Comparison of ENCODE assay signal across 10 cellular contexts in the genomic region with DNA sequence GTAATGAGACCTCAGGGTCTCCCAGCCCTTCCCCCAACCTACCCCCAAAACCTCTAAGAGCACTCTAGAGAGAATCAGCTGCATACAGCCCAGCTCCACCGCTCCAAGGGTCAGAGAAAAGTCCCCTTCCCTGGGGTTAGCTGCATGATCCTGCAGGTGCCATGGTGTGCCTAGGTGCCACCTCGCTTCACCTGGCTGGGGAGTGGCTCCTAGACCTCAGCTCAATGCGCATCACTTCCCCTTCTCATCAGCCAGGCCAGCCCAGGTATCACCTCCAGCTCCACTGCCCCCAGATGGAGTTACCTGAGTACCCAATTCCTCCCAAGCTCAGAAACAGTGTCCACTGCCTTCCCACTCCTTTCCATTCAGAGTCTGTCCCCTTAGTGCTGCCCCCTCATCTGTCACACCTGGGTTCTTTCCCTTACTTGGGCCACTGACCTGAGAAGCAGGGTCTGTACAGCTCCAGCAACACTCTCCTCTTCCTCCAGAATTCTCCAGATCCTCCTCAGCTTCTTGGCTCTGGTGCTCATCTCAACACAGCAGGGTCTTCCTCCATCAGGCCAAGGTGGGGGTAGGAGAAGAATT. TPM values are rescaled to one million over a fixed set of nuclear protein-coding genes. Genes with fewer than 3 reads are reported as not detected.
DNase-seq lines count a peak whose midpoint lies in the region; ATAC-seq and TF ChIP-seq lines count a peak whose summit lies in the region.
"Had no signal": no experiment of that assay in that cellular context is flagged by ENCODE, and none has a peak within 500 bp of the region (broad histone marks: within the 10 kb centered on the region; RNA-seq: fewer than 3 reads in every experiment).

No MANE protein-coding gene starts in this region.

- peak overlapping the region; percentile 99 for H3K27ac ChIP-seq in layer of hippocampus (ENCODE audit: low read depth, low read length)
- peak overlapping the region; percentile 99 for H3K27ac ChIP-seq in substantia nigra (ENCODE audit: low read depth, low read length, poor library complexity, severe bottlenecking)
- H3K27ac ChIP-seq: brain microvascular endothelial cell had no signal

- intact Hi-C loops in activated CD4-positive, alpha-beta memory T cell treated with anti-CD3 and anti-CD28 coated beads for 36 hours (cut with micrococcal nuclease) = loop anchor here (1.0 kb wide), 4 partner anchors 22 to 70 kb away; a partner anchor contains a TSS
- intact Hi-C loops in activated CD8-positive, alpha-beta T cell treated with anti-CD3 and anti-CD28 coated beads for 36 hours (cut with micrococcal nuclease) = loop anchor here (1.0 kb wide), 1 partner anchor 67 kb away; no protein-coding TSS in a partner anchor

- no peaks in the 10 kb centered on the region for H3K27me3 Mint-ChIP-seq in activated CD4-positive, alpha-beta memory T cell treated with anti-CD3 and anti-CD28 coated beads, Interleukin-2, amount 10 ng/mL, durations not matched to agents 7 days and 5 days
- no peaks in the 10 kb centered on the region for H3K27me3 Mint-ChIP-seq in activated CD4-positive, alpha-beta memory T cell treated with anti-CD3 and anti-CD28 coated beads for 36 hours
- no peaks in the 10 kb centered on the region for H3K27me3 Mint-ChIP-seq in activated CD8-positive, alpha-beta T cell treated with anti-CD3 and anti-CD28 coated beads for 36 hours

- H3K4me3 Mint-ChIP-seq in activated CD4-positive, alpha-beta memory T cell treated with anti-CD3 and anti-CD28 coated beads, Interleukin-2, amount 10 ng/mL, durations not matched to agents 7 days and 5 days = no peak overlapping the region
- H3K4me3 Mint-ChIP-seq in activated CD4-positive, alpha-beta memory T cell treated with anti-CD3 and anti-CD28 coated beads for 36 hours = no peak overlapping the region
- no peak overlapping the region for H3K4me3 Mint-ChIP-seq in activated CD8-positive, alpha-beta T cell treated with anti-CD3 and anti-CD28 coated beads for 36 hours

- no peak for ATAC-seq in activated CD8-positive, alpha-beta T cell treated with anti-CD3 and anti-CD28 coated beads for 36 hours
- ATAC-seq in HG03175 (IDR thresholded peaks at IDR 0.05; ENCODE audit: unreplicated experiment) = no peak

- no peak for DNase-seq in activated CD4-positive, alpha-beta memory T cell treated with anti-CD3 and anti-CD28 coated beads, Interleukin-2, amount 10 ng/mL, durations not matched to agents 7 days and 5 days
- DNase-seq in activated CD4-positive, alpha-beta memory T cell treated with anti-CD3 and anti-CD28 coated beads for 36 hours = no peak
- DNase-seq in activated CD8-positive, alpha-beta T cell treated with anti-CD3 and anti-CD28 coated beads for 36 hours = no peak
- DNase-seq in substantia nigra (lab: John Stamatoyannopoulos, UW) (no peak), hypothalamus (lab: John Stamatoyannopoulos, UW) (no peak), NCI-H82 (lab: John Stamatoyannopoulos, UW) (no peak)
- DNase-seq: brain microvascular endothelial cell, NCI-H446 had no signal

- H3K36me3 Mint-ChIP-seq in activated CD4-positive, alpha-beta memory T cell treated with anti-CD3 and anti-CD28 coated beads, Interleukin-2, amount 10 ng/mL, durations not matched to agents 7 days and 5 days (ENCODE audit: low read depth) = no peaks in the 10 kb centered on the region
- H3K36me3 Mint-ChIP-seq in activated CD4-positive, alpha-beta memory T cell treated with anti-CD3 and anti-CD28 coated beads for 36 hours = no peaks in the 10 kb centered on the region
- H3K36me3 Mint-ChIP-seq in activated CD8-positive, alpha-beta T cell treated with anti-CD3 and anti-CD28 coated beads for 36 hours (ENCODE audit: low read depth) = no peaks in the 10 kb centered on the region

- H3K27me3 ChIP-seq in layer of hippocampus (ENCODE audit: control insufficient read depth, insufficient read depth, low read length) = no peaks in the 10 kb centered on the region
- H3K27me3 ChIP-seq: brain microvascular endothelial cell had no signal

- CTCF ChIA-PET in activated CD4-positive, alpha-beta memory T cell treated with anti-CD3 and anti-CD28 coated beads, Interleukin-2, amount 10 ng/mL, durations not matched to agents 7 days and 5 days (lab: Charles Lee) = interaction anchor here (0.6 to 4.3 kb wide), 15 partner anchors 19 to 385 kb away, joined by 3 to 70 read pairs (median 3); a partner anchor contains a TSS
- CTCF ChIA-PET in activated CD4-positive, alpha-beta memory T cell treated with anti-CD3 and anti-CD28 coated beads for 36 hours (lab: Charles Lee) = interaction anchor here (0.7 to 4.3 kb wide), 29 partner anchors 9 to 648 kb away, joined by 3 to 129 read pairs (median 4); a partner anchor contains a TSS
- CTCF ChIA-PET in activated CD8-positive, alpha-beta T cell treated with anti-CD3 and anti-CD28 coated beads for 36 hours (lab: Charles Lee) = interaction anchor here (0.8 to 4.0 kb wide), 17 partner anchors 9 to 386 kb away, joined by 3 to 99 read pairs (median 6); a partner anchor contains a TSS

- TF ChIP-seq CTCF in activated CD8-positive, alpha-beta T cell treated with anti-CD3 and anti-CD28 coated beads for 36 hours (IDR thresholded peaks at IDR 0.05) = no peak

- no peaks in the 10 kb centered on the region for H3K9me3 Mint-ChIP-seq in activated CD4-positive, alpha-beta memory T cell treated with anti-CD3 and anti-CD28 coated beads, Interleukin-2, amount 10 ng/mL, durations not matched to agents 7 days and 5 days
- no peaks in the 10 kb centered on the region for H3K9me3 Mint-ChIP-seq in activated CD4-positive, alpha-beta memory T cell treated with anti-CD3 and anti-CD28 coated beads for 36 hours
- no peaks in the 10 kb centered on the region for H3K9me3 Mint-ChIP-seq in activated CD8-positive, alpha-beta T cell treated with anti-CD3 and anti-CD28 coated beads for 36 hours

- H3K4me1 Mint-ChIP-seq in activated CD4-positive, alpha-beta memory T cell treated with anti-CD3 and anti-CD28 coated beads, Interleukin-2, amount 10 ng/mL, durations not matched to agents 7 days and 5 days = peaks cover 29% of the 10 kb centered on the region
- H3K4me1 Mint-ChIP-seq in activated CD4-positive, alpha-beta memory T cell treated with anti-CD3 and anti-CD28 coated beads for 36 hours (ENCODE audit: low read depth) = peaks cover 27% of the 10 kb centered on the region
- H3K4me1 Mint-ChIP-seq in activated CD8-positive, alpha-beta T cell treated with anti-CD3 and anti-CD28 coated beads for 36 hours (ENCODE audit: low read depth) = peaks cover 26% of the 10 kb centered on the region

- POLR2A ChIA-PET in activated CD4-positive, alpha-beta memory T cell treated with anti-CD3 and anti-CD28 coated beads, Interleukin-2, amount 10 ng/mL, durations not matched to agents 7 days and 5 days (lab: Charles Lee) = interaction anchor here (1.0 to 3.9 kb wide), 6 partner anchors 10 to 350 kb away, joined by 3 to 54 read pairs (median 6); a partner anchor contains a TSS
- POLR2A ChIA-PET in activated CD4-positive, alpha-beta memory T cell treated with anti-CD3 and anti-CD28 coated beads for 36 hours (lab: Charles Lee) = interaction anchor here (1.8 to 3.3 kb wide), 2 partner anchors 21 to 67 kb away, joined by 8 to 19 read pairs; a partner anchor contains a TSS
- POLR2A ChIA-PET in activated CD8-positive, alpha-beta T cell treated with anti-CD3 and anti-CD28 coated beads for 36 hours (lab: Charles Lee) = interaction anchor here (0.5 to 3.7 kb wide), 11 partner anchors 10 to 328 kb away, joined by 3 to 23 read pairs (median 5); a partner anchor contains a TSS

- H3K27ac Mint-ChIP-seq in activated CD4-positive, alpha-beta memory T cell treated with anti-CD3 and anti-CD28 coated beads, Interleukin-2, amount 10 ng/mL, durations not matched to agents 7 days and 5 days = peak overlapping the region; percentile 96
- H3K27ac Mint-ChIP-seq in activated CD4-positive, alpha-beta memory T cell treated with anti-CD3 and anti-CD28 coated beads for 36 hours = no peak overlapping the region
- H3K27ac Mint-ChIP-seq in activated CD8-positive, alpha-beta T cell treated with anti-CD3 and anti-CD28 coated beads for 36 hours = peak overlapping the region; percentile 100

RNA-seq across cellular contexts. Expression of a gene that starts 1.3 kb away (rescaled TPM):
- 10 to 100 TPM; 11.3 to 11.6 TPM for total RNA-seq in activated CD4-positive, alpha-beta memory T cell treated with anti-CD3 and anti-CD28 coated beads, Interleukin-2, amount 10 ng/mL, durations not matched to agents 7 days and 5 days
- 10 to 100 TPM; 14.8 to 16.8 TPM for total RNA-seq in activated CD4-positive, alpha-beta memory T cell treated with anti-CD3 and anti-CD28 coated beads for 36 hours
- 1 to 10 TPM; 8.1 to 8.6 TPM for total RNA-seq in activated CD8-positive, alpha-beta T cell treated with anti-CD3 and anti-CD28 coated beads for 36 hours

RNA-seq across cellular contexts. Expression of a gene that starts 21.7 kb away (rescaled TPM):
- 100 to 1,000 TPM; 135 to 137 TPM for total RNA-seq in activated CD4-positive, alpha-beta memory T cell treated with anti-CD3 and anti-CD28 coated beads, Interleukin-2, amount 10 ng/mL, durations not matched to agents 7 days and 5 days
- total RNA-seq in activated CD4-positive, alpha-beta memory T cell treated with anti-CD3 and anti-CD28 coated beads for 36 hours = 10 to 100 TPM; 79.7 to 91.1 TPM
- total RNA-seq in activated CD8-positive, alpha-beta T cell treated with anti-CD3 and anti-CD28 coated beads for 36 hours = 10 to 100 TPM; 70.8 to 71.4 TPM

RNA-seq across cellular contexts. Expression of a gene that starts 40.3 kb away (rescaled TPM):
- total RNA-seq in activated CD4-positive, alpha-beta memory T cell treated with anti-CD3 and anti-CD28 coated beads, Interleukin-2, amount 10 ng/mL, durations not matched to agents 7 days and 5 days = 100 to 1,000 TPM; 108 to 109 TPM
- 10 to 100 TPM; 77.4 to 79.6 TPM for total RNA-seq in activated CD4-positive, alpha-beta memory T cell treated with anti-CD3 and anti-CD28 coated beads for 36 hours
- 10 to 100 TPM; 77.7 to 91.5 TPM for total RNA-seq in activated CD8-positive, alpha-beta T cell treated with anti-CD3 and anti-CD28 coated beads for 36 hours
